In the genomic region with DNA sequence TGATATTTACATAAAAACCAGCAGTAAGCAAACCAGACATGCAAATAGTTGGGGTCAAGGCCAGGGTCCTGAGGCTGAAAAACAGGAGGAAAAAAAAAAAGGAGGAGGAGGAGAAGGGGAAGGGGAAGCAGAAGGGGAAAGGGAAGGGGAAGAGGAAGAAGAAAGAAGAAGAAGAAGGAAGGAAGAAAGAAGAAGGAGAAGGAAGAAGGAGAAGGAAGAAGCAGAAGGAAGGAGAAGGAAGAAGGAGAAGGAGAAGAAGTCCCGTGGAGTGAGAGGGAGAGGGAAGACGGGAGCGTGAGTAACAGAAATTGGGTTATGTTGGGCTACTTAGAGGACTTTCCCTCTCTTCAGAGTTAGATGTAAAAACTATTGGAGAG, we compare ENCODE assay signal across 7 cellular contexts. TPM values are rescaled to one million over a fixed set of nuclear protein-coding genes. Genes with fewer than 3 reads are reported as not detected.
"Had no signal": no experiment of that assay in that cellular context is flagged by ENCODE, and none has a peak within 500 bp of the region (broad histone marks: within the 10 kb centered on the region; RNA-seq: fewer than 3 reads in every experiment).

No MANE protein-coding gene starts in this region.

- H3K4me2 ChIP-seq: KMS-11 had no signal

- H3K27ac ChIP-seq: HL-60, KMS-11 had no signal

- DNase-seq: GOT3 had no signal

- H3K9ac ChIP-seq: KMS-11 had no signal

- H3K9me3 ChIP-seq: HAP-1 had no signal

- H3K4me3 ChIP-seq: HAP-1 had no signal

- H3K36me3 ChIP-seq: HAP-1 had no signal

- H3K4me1 ChIP-seq: HAP-1 had no signal

RNA-seq across cellular contexts. Expression of a gene that starts 24.6 kb away (rescaled TPM):
- total RNA-seq: H4, HT1080, IMR-90 had no signal
- polyA plus RNA-seq: IMR-90 had no signal

RNA-seq across cellular contexts. Expression of a gene that starts 31.9 kb away (rescaled TPM):
- total RNA-seq: H4, HT1080, IMR-90 had no signal
- polyA plus RNA-seq: IMR-90 had no signal
